In the genomic region with DNA sequence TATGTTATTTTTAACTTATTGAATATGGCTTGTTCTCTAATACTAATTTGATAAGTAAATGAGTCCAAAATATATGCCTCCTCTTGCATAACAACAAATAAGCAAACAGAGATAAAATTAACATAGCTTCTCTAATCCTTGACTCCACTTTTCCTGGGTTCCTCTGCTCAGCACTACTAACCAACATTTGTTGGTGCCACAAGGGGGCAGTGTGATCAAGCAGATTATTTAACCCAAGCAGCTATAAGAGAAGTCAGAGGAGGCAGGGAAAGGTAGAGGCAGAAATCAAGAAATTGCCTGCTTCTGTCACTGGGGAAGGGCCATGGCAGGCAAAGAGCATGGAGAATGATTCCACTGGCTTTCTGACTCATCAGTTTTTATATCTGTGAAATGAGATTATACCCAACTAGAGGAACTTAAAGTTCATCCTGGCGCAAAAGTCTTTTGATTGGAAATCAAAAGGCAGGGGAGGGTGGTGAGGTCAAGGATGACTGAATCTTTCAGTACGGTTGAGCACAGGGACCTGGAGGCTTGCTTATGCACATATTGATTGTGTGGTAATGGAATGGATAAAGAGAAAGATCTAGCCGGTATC, we compare ENCODE assay signal across 8 cellular contexts.
DNase-seq lines count a peak whose midpoint lies in the region; ATAC-seq, FAIRE-seq and TF ChIP-seq lines count a peak whose summit lies in the region.

No MANE protein-coding gene starts in this region.

- H3K4me3 Mint-ChIP-seq in activated T-helper 1 cell treated with anti-CD3 and anti-CD28 coated beads, Interleukin-12 subunit alpha, Interleukin-12 subunit beta, Interleukin-2, Interleukin-4 antibody, amounts not matched to agents 30 ng/mL and 10 ng/mL and 1 ng/mL, durations not matched to agents 14 hours and 24 hours and 36 hours: no peak overlapping the region
- no peak overlapping the region for H3K4me3 Mint-ChIP-seq in type B pancreatic cell

- H3K9me3 Mint-ChIP-seq in activated T-helper 1 cell treated with anti-CD3 and anti-CD28 coated beads, Interleukin-12 subunit alpha, Interleukin-12 subunit beta, Interleukin-2, Interleukin-4 antibody, amounts not matched to agents 30 ng/mL and 10 ng/mL and 1 ng/mL, durations not matched to agents 14 hours and 24 hours and 36 hours: no peaks in the 10 kb centered on the region
- no peaks in the 10 kb centered on the region for H3K9me3 Mint-ChIP-seq in type B pancreatic cell

- intact Hi-C loops in activated T-helper 1 cell treated with anti-CD3 and anti-CD28 coated beads, Interleukin-12 subunit alpha, Interleukin-12 subunit beta, Interleukin-2, Interleukin-4 antibody, amounts not matched to agents 30 ng/mL and 10 ng/mL and 1 ng/mL, durations not matched to agents 14 hours and 24 hours and 36 hours (cut with micrococcal nuclease): loop anchor here (1.0 to 5.0 kb wide), 4 partner anchors 152 to 675 kb away; a partner anchor contains a TSS
- intact Hi-C loops in ovary (cut with DNase I): loop anchor here (2.0 to 10.0 kb wide), 4 partner anchors 152 to 216 kb away; a partner anchor contains a TSS

- H3K27ac ChIP-seq in foreskin keratinocyte (no peak overlapping the region), ovary (no peak overlapping the region)

- peaks cover 6% of the 10 kb centered on the region for H3K27me3 Mint-ChIP-seq in activated T-helper 1 cell treated with anti-CD3 and anti-CD28 coated beads, Interleukin-12 subunit alpha, Interleukin-12 subunit beta, Interleukin-2, Interleukin-4 antibody, amounts not matched to agents 30 ng/mL and 10 ng/mL and 1 ng/mL, durations not matched to agents 14 hours and 24 hours and 36 hours (ENCODE audit: insufficient read depth)
- H3K27me3 Mint-ChIP-seq in type B pancreatic cell: peaks cover 30% of the 10 kb centered on the region

- DNase-seq in COR-L47 (lab: John Stamatoyannopoulos, UW) (peak; percentile 54), HTR-8/SVneo (ENCODE audit: insufficient read length, low spot score) (peak; percentile 28), RKO (ENCODE audit: low spot score) (peak; percentile 60), foreskin keratinocyte (peak; percentile 13 to 41), ovary (peak; percentile 62 to 82 (median 67)), type B pancreatic cell (ENCODE audit: extremely low spot score, unreplicated experiment) (no peak)
- DNase-seq in activated T-helper 1 cell treated with anti-CD3 and anti-CD28 coated beads, Interleukin-12 subunit alpha, Interleukin-12 subunit beta, Interleukin-2, Interleukin-4 antibody, amounts not matched to agents 30 ng/mL and 10 ng/mL and 1 ng/mL, durations not matched to agents 14 hours and 24 hours and 36 hours (ENCODE audit: low spot score): peak; percentile 38

- peaks cover 8% of the 10 kb centered on the region for H3K4me1 Mint-ChIP-seq in activated T-helper 1 cell treated with anti-CD3 and anti-CD28 coated beads, Interleukin-12 subunit alpha, Interleukin-12 subunit beta, Interleukin-2, Interleukin-4 antibody, amounts not matched to agents 30 ng/mL and 10 ng/mL and 1 ng/mL, durations not matched to agents 14 hours and 24 hours and 36 hours (ENCODE audit: low read depth)
- H3K4me1 Mint-ChIP-seq in type B pancreatic cell (ENCODE audit: unreplicated experiment): no peaks in the 10 kb centered on the region

- 59 to 61% (median 60%) methylated on average over 3 of the region's 3 CpGs for WGBS in ovary, 3 donors

- H3K27ac Mint-ChIP-seq in activated T-helper 1 cell treated with anti-CD3 and anti-CD28 coated beads, Interleukin-12 subunit alpha, Interleukin-12 subunit beta, Interleukin-2, Interleukin-4 antibody, amounts not matched to agents 30 ng/mL and 10 ng/mL and 1 ng/mL, durations not matched to agents 14 hours and 24 hours and 36 hours: no peak overlapping the region
- no peak overlapping the region for H3K27ac Mint-ChIP-seq in type B pancreatic cell

- TF ChIP-seq POLR2A in ovary (IDR thresholded peaks at IDR 0.05): no peak

- TF ChIP-seq EP300 in ovary (IDR thresholded peaks at IDR 0.05): no peak

- H3K4me1 ChIP-seq in foreskin keratinocyte (no peaks in the 10 kb centered on the region), ovary (ENCODE audit: insufficient read depth) (no peaks in the 10 kb centered on the region)

- ATAC-seq in GM19397 (IDR thresholded peaks at IDR 0.05; ENCODE audit: unreplicated experiment): peak; percentile 68
- ATAC-seq in foreskin keratinocyte: peak; percentile 68

- no peaks in the 10 kb centered on the region for H3K36me3 ChIP-seq in ovary

- no peak for FAIRE-seq in HTR-8/SVneo (lab: Jason Lieb, UNC)

- no peak overlapping the region for H3K4me3 ChIP-seq in ovary

- no peaks in the 10 kb centered on the region for H3K9me3 ChIP-seq in ovary

- peak; percentile 75 for TF ChIP-seq CTCF in foreskin keratinocyte (conservative IDR thresholded peaks at IDR 0.05)
- TF ChIP-seq CTCF in ovary (IDR thresholded peaks at IDR 0.05): peak; percentile 46 to 76 (median 76)
- TF ChIP-seq CTCF in type B pancreatic cell (conservative IDR thresholded peaks at IDR 0.05): peak; percentile 90

- H3K27me3 ChIP-seq in foreskin keratinocyte (peaks cover 3% of the 10 kb centered on the region), ovary (no peaks in the 10 kb centered on the region)

- no peaks in the 10 kb centered on the region for H3K36me3 Mint-ChIP-seq in activated T-helper 1 cell treated with anti-CD3 and anti-CD28 coated beads, Interleukin-12 subunit alpha, Interleukin-12 subunit beta, Interleukin-2, Interleukin-4 antibody, amounts not matched to agents 30 ng/mL and 10 ng/mL and 1 ng/mL, durations not matched to agents 14 hours and 24 hours and 36 hours (ENCODE audit: low read depth)
- H3K36me3 Mint-ChIP-seq in type B pancreatic cell: no peaks in the 10 kb centered on the region
